22 cellular contexts compared by ENCODE assay signal in the genomic region with DNA sequence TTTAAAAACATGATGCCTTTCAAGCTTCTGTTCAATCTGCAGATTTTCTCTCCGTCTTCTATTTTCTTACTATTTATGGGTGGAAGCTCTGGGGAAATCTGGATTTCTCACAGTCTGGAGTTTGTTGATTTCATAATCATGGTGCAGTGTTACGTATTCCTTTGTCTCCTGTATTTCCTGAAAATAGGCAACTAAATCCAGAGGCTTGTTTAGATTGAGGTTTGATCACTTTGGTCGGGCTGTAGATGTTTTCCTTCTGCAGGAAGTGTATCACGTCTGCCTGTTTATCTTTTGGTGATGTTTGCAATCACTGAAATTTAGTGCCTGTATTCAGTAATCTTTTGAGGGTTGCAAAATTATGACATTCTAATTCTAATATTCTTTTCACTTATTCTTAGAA.
A peak's percentile ranks its signal among the peaks of the same experiment; 100 is the strongest.
DNase-seq lines count a peak whose midpoint lies in the region; ATAC-seq and TF ChIP-seq lines count a peak whose summit lies in the region.
"Had no signal": no experiment of that assay in that cellular context is flagged by ENCODE, and none has a peak within 500 bp of the region (broad histone marks: within the 10 kb centered on the region; RNA-seq: fewer than 3 reads in every experiment).

No MANE protein-coding gene starts in this region.

- no peak overlapping the region for H3K4me3 Mint-ChIP-seq in naive thymus-derived CD4-positive, alpha-beta T cell
- H3K4me3 Mint-ChIP-seq in natural killer cell = no peak overlapping the region
- H3K4me3 Mint-ChIP-seq: CD4-positive, CD25-positive, alpha-beta regulatory T cell; CD8-positive, alpha-beta memory T cell; H9 had no signal

- H3K27me3 Mint-ChIP-seq in naive thymus-derived CD4-positive, alpha-beta T cell = no peaks in the 10 kb centered on the region
- H3K27me3 Mint-ChIP-seq in natural killer cell (ENCODE audit: low read depth in 2 of 2) = no peaks in the 10 kb centered on the region
- H3K27me3 Mint-ChIP-seq: CD4-positive, CD25-positive, alpha-beta regulatory T cell; CD8-positive, alpha-beta memory T cell had no signal

- H3K14ac ChIP-seq in neuronal stem cell (ENCODE audit: low read length) = no peak overlapping the region

- H3K9me3 Mint-ChIP-seq in naive thymus-derived CD4-positive, alpha-beta T cell = peaks cover 0 to 8% (median 0%) of the 10 kb centered on the region in 11 donors
- peaks cover 7 to 8% of the 10 kb centered on the region in 2 donors for H3K9me3 Mint-ChIP-seq in natural killer cell
- H3K9me3 Mint-ChIP-seq: H9 had no signal

- H2BK5ac ChIP-seq in neuronal stem cell (ENCODE audit: low read length) = no peak overlapping the region

- TF ChIP-seq CTCF in fibroblast of pulmonary artery (IDR thresholded peaks at IDR 0.05; ENCODE audit: low read length, missing control alignments) (no peak), natural killer cell (IDR thresholded peaks at IDR 0.05) (no peak)

- H3K4me3 ChIP-seq in fibroblast of pulmonary artery (replicated peaks; ENCODE audit: low read depth, low read length) = no peak overlapping the region
- no peak overlapping the region for H3K4me3 ChIP-seq in neuronal stem cell (ENCODE audit: low read length in 2 of 2)
- no peak overlapping the region for H3K4me3 ChIP-seq in naive thymus-derived CD4-positive, alpha-beta T cell (ENCODE audit: low read length)
- H3K4me3 ChIP-seq: GM12878 had no signal

- no peak for ATAC-seq in naive thymus-derived CD4-positive, alpha-beta T cell
- no peak for ATAC-seq in natural killer cell
- ATAC-seq: GM12878, HepG2 had no signal

- intact Hi-C loops in naive thymus-derived CD4-positive, alpha-beta T cell (cut with micrococcal nuclease) = no loop called here
- intact Hi-C loops in natural killer cell (cut with micrococcal nuclease) = no loop called here

- no peak overlapping the region for H2BK12ac ChIP-seq in neuronal stem cell (ENCODE audit: low read length)

- POLR2A ChIA-PET in naive thymus-derived CD4-positive, alpha-beta T cell (lab: Charles Lee) = no interaction called here

- no peaks in the 10 kb centered on the region for H3K79me1 ChIP-seq in neuronal stem cell (ENCODE audit: low read depth, low read length)

- H2BK120ac ChIP-seq in neuronal stem cell (ENCODE audit: low read depth, low read length) = no peak overlapping the region

- H3K9me3 ChIP-seq in neuronal stem cell (replicated peaks in 1 of 2; ENCODE audit: control insufficient read depth in 2 of 2, insufficient read depth in 1 of 2, low read depth in 1 of 2, low read length in 2 of 2) = no peaks in the 10 kb centered on the region
- no peaks in the 10 kb centered on the region for H3K9me3 ChIP-seq in naive thymus-derived CD4-positive, alpha-beta T cell (ENCODE audit: control insufficient read depth in 2 of 3, low read length in 3 of 3)
- H3K9me3 ChIP-seq: BE2C had no signal

- peak overlapping the region; percentile 14 for H2AFZ ChIP-seq in neuronal stem cell (ENCODE audit: low read length)

- H2AK5ac ChIP-seq in neuronal stem cell (ENCODE audit: low read depth, low read length) = no peak overlapping the region

- no peak overlapping the region for H2BK15ac ChIP-seq in neuronal stem cell (ENCODE audit: low read length)

- H3K27ac ChIP-seq in neuronal stem cell (replicated peaks; ENCODE audit: low read length) = no peak overlapping the region
- no peak overlapping the region for H3K27ac ChIP-seq in naive thymus-derived CD4-positive, alpha-beta T cell (ENCODE audit: low read depth, low read length)

- no peak overlapping the region for H4K91ac ChIP-seq in neuronal stem cell (ENCODE audit: low read depth, low read length, poor library complexity)

- no CpG with 5 or more reads among the region's 4 CpGs for WGBS in neuronal stem cell (ENCODE audit: extremely low coverage in 2 of 2, insufficient read length in 2 of 2, insufficient replicate concordance in 1 of 2), 2 donors

- H3K27me3 ChIP-seq in neuronal stem cell (ENCODE audit: control insufficient read depth in 3 of 3, insufficient read depth in 3 of 3, low read depth in 1 of 3, low read length in 3 of 3) = no peaks in the 10 kb centered on the region
- no peaks in the 10 kb centered on the region for H3K27me3 ChIP-seq in naive thymus-derived CD4-positive, alpha-beta T cell (ENCODE audit: control insufficient read depth in 2 of 2, insufficient read depth in 2 of 2, low read length in 2 of 2)
- H3K27me3 ChIP-seq: BE2C had no signal

- no peaks in the 10 kb centered on the region for H3K4me1 Mint-ChIP-seq in naive thymus-derived CD4-positive, alpha-beta T cell
- H3K4me1 Mint-ChIP-seq in natural killer cell = no peaks in the 10 kb centered on the region
- H3K4me1 Mint-ChIP-seq: CD4-positive, CD25-positive, alpha-beta regulatory T cell; CD8-positive, alpha-beta memory T cell had no signal

- H3K36me3 ChIP-seq in neuronal stem cell (replicated peaks in 1 of 2; ENCODE audit: control insufficient read depth in 2 of 2, insufficient read depth in 2 of 2, low read length in 2 of 2) = no peaks in the 10 kb centered on the region
- no peaks in the 10 kb centered on the region for H3K36me3 ChIP-seq in naive thymus-derived CD4-positive, alpha-beta T cell (ENCODE audit: control insufficient read depth in 2 of 3, insufficient read depth in 3 of 3, low read length in 3 of 3)
- H3K36me3 ChIP-seq: BE2C had no signal

- H3K23ac ChIP-seq in neuronal stem cell (ENCODE audit: low read depth, low read length, poor library complexity) = no peak overlapping the region

- no peak overlapping the region for H3K27ac Mint-ChIP-seq in naive thymus-derived CD4-positive, alpha-beta T cell
- no peak overlapping the region for H3K27ac Mint-ChIP-seq in natural killer cell
- H3K27ac Mint-ChIP-seq: CD4-positive, CD25-positive, alpha-beta regulatory T cell; CD8-positive, alpha-beta memory T cell; H9 had no signal

- H3K4me2 ChIP-seq in neuronal stem cell (ENCODE audit: insufficient read depth, low read length, poor library complexity, severe bottlenecking) = no peak overlapping the region

- no peak overlapping the region for H4K8ac ChIP-seq in neuronal stem cell (ENCODE audit: low read depth, low read length)

- CTCF ChIA-PET in naive thymus-derived CD4-positive, alpha-beta T cell (lab: Charles Lee) = no interaction called here

- no peaks in the 10 kb centered on the region for H3K36me3 Mint-ChIP-seq in naive thymus-derived CD4-positive, alpha-beta T cell
- H3K36me3 Mint-ChIP-seq in natural killer cell = no peaks in the 10 kb centered on the region
- H3K36me3 Mint-ChIP-seq: CD4-positive, CD25-positive, alpha-beta regulatory T cell; CD8-positive, alpha-beta memory T cell had no signal

- no peak overlapping the region for H3K9ac ChIP-seq in neuronal stem cell (ENCODE audit: low read depth, low read length, poor library complexity)

- no peak overlapping the region for H3K18ac ChIP-seq in neuronal stem cell (ENCODE audit: low read length)

- no peak overlapping the region for H3K4ac ChIP-seq in neuronal stem cell (ENCODE audit: low read length)

- DNase-seq in amniotic epithelial cell (ENCODE audit: low read depth) (peak; percentile 75), fibroblast of pulmonary artery (ENCODE audit: low read depth) (peak; percentile 1), neuronal stem cell (ENCODE audit: low spot score) (no peak), natural killer cell (no peak), NCI-H446 treated with DMSO at 0.1 percent for 48 hours (lab: John Stamatoyannopoulos, UW) (no peak), hypothalamus (lab: John Stamatoyannopoulos, UW) (no peak)
- no peak for DNase-seq in naive thymus-derived CD4-positive, alpha-beta T cell
- DNase-seq: ACHN; BE2C; C1 segment of cervical spinal cord; CD4-positive, CD25-positive, alpha-beta regulatory T cell; CD8-positive, alpha-beta memory T cell; COR-L47; DMS 273 treated with DMSO at 0.1 percent for 48 hours; DMS53; DND-41; EL; GOT3; H9 had no signal

- peaks cover 0 to 1% of the 10 kb centered on the region in 2 donors for H3K4me1 ChIP-seq in neuronal stem cell (ENCODE audit: control insufficient read depth in 2 of 2, insufficient read depth in 1 of 2, low read depth in 1 of 2, low read length in 2 of 2)
- H3K4me1 ChIP-seq in naive thymus-derived CD4-positive, alpha-beta T cell (ENCODE audit: control insufficient read depth in 2 of 2, insufficient read depth in 2 of 2, low read length in 2 of 2) = no peaks in the 10 kb centered on the region
- H3K4me1 ChIP-seq: BE2C had no signal

TF ChIP-seq in PFSK-1, 5 proteins besides CTCF, POLR2A, EP300 and RAD21:
- TF ChIP-seq TAF1 (IDR thresholded peaks at IDR 0.05; ENCODE audit: borderline replicate concordance, insufficient read depth, low read length) = no peak
- peak; percentile 64; the same call in 1 of the 2 replicates for TF ChIP-seq SIN3A (IDR thresholded peaks at IDR 0.05; ENCODE audit: borderline replicate concordance, insufficient read depth, low read length)
- TF ChIP-seq, protein P1, sequence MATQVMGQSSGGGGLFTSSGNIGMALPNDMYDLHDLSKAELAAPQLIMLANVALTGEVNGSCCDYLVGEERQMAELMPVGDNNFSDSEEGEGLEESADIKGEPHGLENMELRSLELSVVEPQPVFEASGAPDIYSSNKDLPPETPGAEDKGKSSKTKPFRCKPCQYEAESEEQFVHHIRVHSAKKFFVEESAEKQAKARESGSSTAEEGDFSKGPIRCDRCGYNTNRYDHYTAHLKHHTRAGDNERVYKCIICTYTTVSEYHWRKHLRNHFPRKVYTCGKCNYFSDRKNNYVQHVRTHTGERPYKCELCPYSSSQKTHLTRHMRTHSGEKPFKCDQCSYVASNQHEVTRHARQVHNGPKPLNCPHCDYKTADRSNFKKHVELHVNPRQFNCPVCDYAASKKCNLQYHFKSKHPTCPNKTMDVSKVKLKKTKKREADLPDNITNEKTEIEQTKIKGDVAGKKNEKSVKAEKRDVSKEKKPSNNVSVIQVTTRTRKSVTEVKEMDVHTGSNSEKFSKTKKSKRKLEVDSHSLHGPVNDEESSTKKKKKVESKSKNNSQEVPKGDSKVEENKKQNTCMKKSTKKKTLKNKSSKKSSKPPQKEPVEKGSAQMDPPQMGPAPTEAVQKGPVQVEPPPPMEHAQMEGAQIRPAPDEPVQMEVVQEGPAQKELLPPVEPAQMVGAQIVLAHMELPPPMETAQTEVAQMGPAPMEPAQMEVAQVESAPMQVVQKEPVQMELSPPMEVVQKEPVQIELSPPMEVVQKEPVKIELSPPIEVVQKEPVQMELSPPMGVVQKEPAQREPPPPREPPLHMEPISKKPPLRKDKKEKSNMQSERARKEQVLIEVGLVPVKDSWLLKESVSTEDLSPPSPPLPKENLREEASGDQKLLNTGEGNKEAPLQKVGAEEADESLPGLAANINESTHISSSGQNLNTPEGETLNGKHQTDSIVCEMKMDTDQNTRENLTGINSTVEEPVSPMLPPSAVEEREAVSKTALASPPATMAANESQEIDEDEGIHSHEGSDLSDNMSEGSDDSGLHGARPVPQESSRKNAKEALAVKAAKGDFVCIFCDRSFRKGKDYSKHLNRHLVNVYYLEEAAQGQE (IDR thresholded peaks at IDR 0.05; ENCODE audit: insufficient read depth in 1 of 2, low read depth in 2 of 2, low read length in 2 of 2) = peak in 1 of 2 experiments; percentile 69; a peak in 2 of 4 replicates

Comparison
In these comparisons a context has a peak if more than half of its experiments do, and no peak if none do; other contexts are left out.
1. DNase-seq: peak in amniotic epithelial cell (single experiment) and fibroblast of pulmonary artery (single experiment); none in neuronal stem cell (single experiment), naive thymus-derived CD4-positive, alpha-beta T cell (0 of 9), natural killer cell (single experiment), NCI-H446 treated with DMSO at 0.1 percent for 48 hours (single experiment) and hypothalamus (0 of 51).